2 cellular contexts compared by ENCODE assay signal in genomic region chr7:65746398-65746669, GRCh38.
TF ChIP-seq lines count a peak whose summit lies in the region.

No MANE protein-coding gene starts in this region.

TF ChIP-seq in A549, 52 proteins besides CTCF, POLR2A, EP300 and RAD21:
- no peak for TF ChIP-seq BCL3 (IDR thresholded peaks at IDR 0.05)
- peak; percentile 93 for TF ChIP-seq MAFK (IDR thresholded peaks at IDR 0.05; ENCODE audit: partially characterized antibody)
- peak; percentile 29; the same call in 1 of the 2 replicates for TF ChIP-seq USF2 (IDR thresholded peaks at IDR 0.05)
- TF ChIP-seq FOSL2 (IDR thresholded peaks at IDR 0.05): no peak
- peak; percentile 26; the same call in 1 of the 2 replicates for TF ChIP-seq FOSL2 (CRISPR knock-in tag; IDR thresholded peaks at IDR 0.05)
TF ChIP-seq in A549: peak in this region for 3.

TF ChIP-seq in endothelial cell of umbilical vein, 7 proteins besides CTCF, POLR2A, EP300 and RAD21 (continued from another document):
- TF ChIP-seq JUN (IDR thresholded peaks at IDR 0.05; ENCODE audit: borderline replicate concordance, insufficient read depth, insufficient read length, low read depth): no peak
